32 cellular contexts compared by ENCODE assay signal in genomic region chr6:137387365-137387764, GRCh38.
DNase-seq lines count a peak whose midpoint lies in the region; ATAC-seq and TF ChIP-seq lines count a peak whose summit lies in the region.
"Had no signal": no experiment of that assay in that cellular context is flagged by ENCODE, and none has a peak within 500 bp of the region (broad histone marks: within the 10 kb centered on the region; RNA-seq: fewer than 3 reads in every experiment).

No MANE protein-coding gene starts in this region.

- H3K27me3 ChIP-seq in GM23338 (ENCODE audit: insufficient read depth) (peaks cover 50% of the 10 kb centered on the region), PC-3 (ENCODE audit: low read length) (peaks cover 14% of the 10 kb centered on the region; the same call in 1 of the 2 replicates)
- H3K27me3 ChIP-seq: esophagus squamous epithelium, gastroesophageal sphincter, transverse colon had no signal

- no peaks in the 10 kb centered on the region for H3K9me3 ChIP-seq in PC-3 (ENCODE audit: low read length)
- H3K9me3 ChIP-seq: esophagus squamous epithelium, gastroesophageal sphincter, prostate gland, transverse colon had no signal

- no peak overlapping the region for H3K27ac ChIP-seq in GM23338 (ENCODE audit: low read depth)
- no peak overlapping the region for H3K27ac ChIP-seq in PC-3 (ENCODE audit: low read length)
- H3K27ac ChIP-seq: 22Rv1, coronary artery, esophagus squamous epithelium, gastroesophageal sphincter, neural progenitor cell, prostate gland, transverse colon had no signal

- peak; percentile 25 for DNase-seq in DMS153 (lab: John Stamatoyannopoulos, UW)
- no peak for DNase-seq in DMS153 treated with DMSO at 0.1 percent for 48 hours (lab: John Stamatoyannopoulos, UW; ENCODE audit: unreplicated experiment)
- peak; percentile 22 for DNase-seq in GM23338 (ENCODE audit: low spot score)
- DNase-seq in PC-3, result peak; percentile 9
- no peak for DNase-seq in immature natural killer cell
- no peak for DNase-seq in NCI-H446 treated with DMSO at 0.1 percent for 48 hours (lab: John Stamatoyannopoulos, UW)
- no peak for DNase-seq in GM10266 (ENCODE audit: extremely low spot score)
- DNase-seq: activated B cell treated with CpG ODN at 0.5 μM for 24 hours; activated CD4-positive, alpha-beta T cell treated with anti-CD3 and anti-CD28 coated beads, Interleukin-2, amount 50 U/mL, for 48 hours; anterior cingulate cortex; CD4-positive, alpha-beta memory T cell; effector memory CD8-positive, alpha-beta T cell; esophagus squamous epithelium; H7; hippocampal formation; islet precursor cell; Kasumi-1; NCI-H1092; OCI-M1; stimulated activated CD8-positive, alpha-beta memory T cell treated with anti-CD3 and anti-CD28 coated beads, Interleukin-4, amount 100 ng/mL, for 48 hours; T-helper 9 cell; transverse colon had no signal

- H3K9me2 ChIP-seq in GM23338 (ENCODE audit: insufficient read depth) (no peaks in the 10 kb centered on the region), PC-3 (replicated peaks; ENCODE audit: low read length) (no peaks in the 10 kb centered on the region)

- TF ChIP-seq CTCF in GM23338 (conservative IDR thresholded peaks at IDR 0.05; ENCODE audit: low read depth in 2 of 2), result no peak
- TF ChIP-seq CTCF in PC-3 (conservative IDR thresholded peaks at IDR 0.05; ENCODE audit: low read depth, low read length), result no peak
- no peak for TF ChIP-seq CTCF in GM10266 (IDR thresholded peaks at IDR 0.05; ENCODE audit: control insufficient read depth, insufficient read depth, low read depth, missing control alignments)

- H3K4me3 Mint-ChIP-seq in GM23338 (no peak overlapping the region), immature natural killer cell (peak overlapping the region in 2 of 5 donors; percentile 3 to 26)
- H3K4me3 Mint-ChIP-seq: neural progenitor cell had no signal

- CTCF ChIA-PET in PC-3 (lab: Charles Lee), result no interaction called here

- peak; percentile 60 for ATAC-seq in GM23338
- ATAC-seq in PC-3, result no peak
- no peak for ATAC-seq in GM21381 (IDR thresholded peaks at IDR 0.05; ENCODE audit: unreplicated experiment)
- ATAC-seq: activated naive CD4-positive, alpha-beta T cell treated with anti-CD3 and anti-CD28 coated beads, Interleukin-2, amount 50 U/mL, for 72 hours; effector memory CD8-positive, alpha-beta T cell; gastroesophageal sphincter; SK-N-SH treated with all-trans-retinoic acid at 6 μM for 48 hours had no signal

- no TSS peak for BruUV-seq in PC-3 (replicated peaks; lab: Mats Ljungman, UMichigan)

- H3K4me1 Mint-ChIP-seq in GM23338 (peaks cover 2% of the 10 kb centered on the region; the same call in 1 of the 3 replicates), immature natural killer cell (peaks cover 80 to 94% of the 10 kb centered on the region in 2 donors)

- no peaks in the 10 kb centered on the region for H4K20me1 ChIP-seq in GM23338 (replicated peaks; ENCODE audit: insufficient read depth)
- no peaks in the 10 kb centered on the region for H4K20me1 ChIP-seq in PC-3 (ENCODE audit: low read length)

- H3K9ac ChIP-seq in PC-3 (ENCODE audit: low read length), result no peak overlapping the region
- H3K9ac ChIP-seq: neural progenitor cell had no signal

- no peaks in the 10 kb centered on the region for H3K79me2 ChIP-seq in GM23338 (replicated peaks; ENCODE audit: insufficient read depth)
- no peaks in the 10 kb centered on the region for H3K79me2 ChIP-seq in PC-3 (ENCODE audit: low read length)

- H3K27ac Mint-ChIP-seq in GM23338 (no peak overlapping the region), immature natural killer cell (peak overlapping the region; percentile 51 to 92 (median 78))
- H3K27ac Mint-ChIP-seq: activated B cell treated with CpG ODN at 0.5 μM for 24 hours; activated naive CD4-positive, alpha-beta T cell treated with anti-CD3 and anti-CD28 coated beads, Interleukin-2, amount 50 U/mL, for 72 hours; activated T-helper 2 cell treated with anti-CD3 and anti-CD28 coated beads, Interferon-gamma antibody, Interleukin-2, Interleukin-4, amounts not matched to agents 10 μg/mL and 5 μg/mL and 100 μg/mL, durations not matched to agents 14 hours and 24 hours and 36 hours; neural progenitor cell had no signal

- H3K27me3 Mint-ChIP-seq in GM23338 (ENCODE audit: insufficient read depth, low read depth, poor library complexity) (peaks cover 38% of the 10 kb centered on the region), immature natural killer cell (ENCODE audit: low read depth in 3 of 3) (peaks cover 0 to 2% (median 0%) of the 10 kb centered on the region in 3 donors)
- H3K27me3 Mint-ChIP-seq: activated B cell treated with CpG ODN at 0.5 μM for 24 hours; CD4-positive, alpha-beta memory T cell; effector memory CD8-positive, alpha-beta T cell had no signal

- H3K36me3 Mint-ChIP-seq in GM23338 (ENCODE audit: low read depth) (no peaks in the 10 kb centered on the region), immature natural killer cell (peaks cover 9 to 27% (median 10%) of the 10 kb centered on the region in 3 donors)
- H3K36me3 Mint-ChIP-seq: neural progenitor cell had no signal

- H3K36me3 ChIP-seq in GM23338 (ENCODE audit: insufficient read depth) (no peaks in the 10 kb centered on the region), PC-3 (ENCODE audit: low read depth, low read length) (no peaks in the 10 kb centered on the region)
- H3K36me3 ChIP-seq: esophagus squamous epithelium, gastroesophageal sphincter, neural progenitor cell, prostate gland, transverse colon had no signal

- intact Hi-C loops in PC-3 (cut with micrococcal nuclease), result no loop called here

- H3K9me3 Mint-ChIP-seq in GM23338, result no peaks in the 10 kb centered on the region
- H3K9me3 Mint-ChIP-seq in immature natural killer cell, result peaks cover 4 to 25% (median 16%) of the 10 kb centered on the region in 6 donors
- H3K9me3 Mint-ChIP-seq: activated B cell treated with CpG ODN at 0.5 μM for 24 hours, neural progenitor cell had no signal

- H3K4me3 ChIP-seq in GM23338 (no peak overlapping the region), PC-3 (ENCODE audit: low read length) (no peak overlapping the region)
- H3K4me3 ChIP-seq: coronary artery, esophagus squamous epithelium, gastroesophageal sphincter, lung, neural progenitor cell, prostate gland, transverse colon had no signal

- no peak overlapping the region for H3K4me2 ChIP-seq in GM23338
- no peak overlapping the region for H3K4me2 ChIP-seq in PC-3 (ENCODE audit: low read length)
- H3K4me2 ChIP-seq: neural progenitor cell had no signal

- no peaks in the 10 kb centered on the region for H3F3A ChIP-seq in GM23338 (replicated peaks; ENCODE audit: low read depth)
- no peaks in the 10 kb centered on the region for H3F3A ChIP-seq in PC-3 (ENCODE audit: low read length, unreplicated experiment)

- no peaks in the 10 kb centered on the region for H3K4me1 ChIP-seq in GM23338 (ENCODE audit: insufficient read depth)
- no peaks in the 10 kb centered on the region for H3K4me1 ChIP-seq in PC-3 (ENCODE audit: insufficient read depth, low read length)
- H3K4me1 ChIP-seq: gastroesophageal sphincter, prostate gland had no signal

- H2AFZ ChIP-seq in GM23338 (no peak overlapping the region), PC-3 (ENCODE audit: low read length) (no peak overlapping the region)
- H2AFZ ChIP-seq: neural progenitor cell had no signal

- POLR2A ChIA-PET in PC-3 (lab: Charles Lee; ENCODE audit: unreplicated experiment), result no interaction called here

TF ChIP-seq in GM23338, 12 proteins besides CTCF, POLR2A, EP300 and RAD21:
- no peak for TF ChIP-seq CREB1 (CRISPR knock-in tag; IDR thresholded peaks at IDR 0.05; ENCODE audit: low read depth)
- peak; percentile 55 for TF ChIP-seq POLR2AphosphoS5 (IDR thresholded peaks at IDR 0.05; ENCODE audit: low read depth)
TF ChIP-seq in GM23338: peak in this region for 1.

Comparison
In these comparisons a context has a peak if more than half of its experiments do, and no peak if none do; other contexts are left out.
1. DNase-seq: peak in DMS153 (single experiment), GM23338 (single experiment) and PC-3 (single experiment); none in DMS153 treated with DMSO at 0.1 percent for 48 hours (single experiment), immature natural killer cell (0 of 3), NCI-H446 treated with DMSO at 0.1 percent for 48 hours (single experiment) and GM10266 (single experiment).